13 cellular contexts compared by ENCODE assay signal in genomic region chr3:105119801-105120340, GRCh38.
"Had no signal": no experiment of that assay in that cellular context is flagged by ENCODE, and none has a peak within 500 bp of the region (broad histone marks: within the 10 kb centered on the region; RNA-seq: fewer than 3 reads in every experiment).

No MANE protein-coding gene starts in this region.

- H3K36me3 ChIP-seq: gastroesophageal sphincter, heart right ventricle, lower lobe of right lung, prostate gland, suprapubic skin had no signal

- H3K4me1 ChIP-seq: gastroesophageal sphincter, heart right ventricle, lower lobe of right lung, prostate gland, suprapubic skin had no signal

- H3K27me3 ChIP-seq: gastroesophageal sphincter, heart right ventricle, suprapubic skin had no signal

- ATAC-seq: gastroesophageal sphincter, heart right ventricle, left colon, lower lobe of right lung, sciatic nerve had no signal

- H3K9me3 ChIP-seq: gastroesophageal sphincter, lower lobe of right lung, prostate gland, suprapubic skin had no signal

- H3K27ac ChIP-seq: gastroesophageal sphincter, heart right ventricle, lower lobe of right lung, prostate gland, suprapubic skin had no signal

- DNase-seq: activated CD4-positive, alpha-beta T cell treated with anti-CD3 and anti-CD28 coated beads, Interleukin-2, amount 10 ng/mL, durations not matched to agents 7 days and 5 days; activated CD8-positive, alpha-beta memory T cell treated with anti-CD3 and anti-CD28 coated beads, Interleukin-2, amount 50 U/mL, for 48 hours; activated naive CD8-positive, alpha-beta T cell treated with anti-CD3 and anti-CD28 coated beads, Interleukin-2, amount 10 ng/mL, durations not matched to agents 7 days and 5 days; anterior cingulate cortex; effector memory CD4-positive, alpha-beta T cell; heart right ventricle; left colon; lower lobe of right lung; T-helper 9 cell had no signal

- H3K4me3 ChIP-seq: gastroesophageal sphincter, heart right ventricle, lower lobe of right lung, prostate gland, suprapubic skin had no signal
